1 cellular context compared by ENCODE assay signal in genomic region chr13:51235756-51236564, GRCh38.
TF ChIP-seq lines count a peak whose summit lies in the region.

No MANE protein-coding gene starts in this region.

TF ChIP-seq in HEK293, 187 proteins besides CTCF, POLR2A, EP300 and RAD21 (continued from another document):
- TF ChIP-seq PRDM4 (tag by site-specific recombination; IDR thresholded peaks at IDR 0.05) (no peak), ZNF169 (tag by site-specific recombination; IDR thresholded peaks at IDR 0.05) (no peak), ZBTB1 (tag by site-specific recombination; IDR thresholded peaks at IDR 0.05) (no peak)
TF ChIP-seq in HEK293: peak in this region for 1.
